In genomic region chr9:132644251-132644650, GRCh38 we compare ENCODE assay signal across 1 cellular context.
TF ChIP-seq lines count a peak whose summit lies in the region.

No MANE protein-coding gene starts in this region.

TF ChIP-seq in H1, 55 proteins besides CTCF, POLR2A, EP300 and RAD21 (continued from another document):
- no peak for TF ChIP-seq ASH2L (IDR thresholded peaks at IDR 0.05; ENCODE audit: low read length)
- TF ChIP-seq SP4 (IDR thresholded peaks at IDR 0.05; ENCODE audit: low read length) = no peak
- no peak for TF ChIP-seq SIX5 (IDR thresholded peaks at IDR 0.05; ENCODE audit: low read depth, low read length)
- TF ChIP-seq FOSL1 (IDR thresholded peaks at IDR 0.05; ENCODE audit: insufficient read depth, low read depth, low read length) = no peak
- TF ChIP-seq CBX8 (IDR thresholded peaks at IDR 0.05; ENCODE audit: borderline replicate concordance, low read depth, low read length) = no peak
- no peak for TF ChIP-seq SP2 (IDR thresholded peaks at IDR 0.05; ENCODE audit: low read length)
- no peak for TF ChIP-seq SIN3A (conservative IDR thresholded peaks at IDR 0.05 in 1 of 2, IDR thresholded peaks at IDR 0.05 in 1 of 2; ENCODE audit: low read depth in 1 of 2, low read length in 2 of 2)
- no peak for TF ChIP-seq TAF7 (optimal IDR thresholded peaks at IDR 0.05; ENCODE audit: borderline replicate concordance, low read depth, low read length)
- no peak for TF ChIP-seq RNF2 (IDR thresholded peaks at IDR 0.05; ENCODE audit: borderline replicate concordance, low read depth, low read length, missing control alignments, poor library complexity, severe bottlenecking)
- TF ChIP-seq CTBP2 (IDR thresholded peaks at IDR 0.05; ENCODE audit: borderline replicate concordance, insufficient read depth, insufficient read length, low read length) = no peak
- TF ChIP-seq SUZ12 (IDR thresholded peaks at IDR 0.05; ENCODE audit: low read length) = no peak
- TF ChIP-seq TEAD4 (IDR thresholded peaks at IDR 0.05; ENCODE audit: low read depth, low read length) = no peak
- TF ChIP-seq SAP30 (IDR thresholded peaks at IDR 0.05; ENCODE audit: insufficient read depth, insufficient replicate concordance, low read length) = no peak
TF ChIP-seq in H1: peak in this region for 0.
